Comparison of ENCODE assay signal across 14 cellular contexts in genomic region chr4:115042496-115042895, GRCh38.
DNase-seq lines count a peak whose midpoint lies in the region; ATAC-seq, FAIRE-seq and TF ChIP-seq lines count a peak whose summit lies in the region.
"Had no signal": no experiment of that assay in that cellular context is flagged by ENCODE, and none has a peak within 500 bp of the region (broad histone marks: within the 10 kb centered on the region; RNA-seq: fewer than 3 reads in every experiment).

No MANE protein-coding gene starts in this region.

- H3F3A ChIP-seq in GM23338 (replicated peaks; ENCODE audit: low read depth) (no peaks in the 10 kb centered on the region), PC-3 (ENCODE audit: low read length, unreplicated experiment) (no peaks in the 10 kb centered on the region)

- H4K20me1 ChIP-seq in GM23338 (replicated peaks; ENCODE audit: insufficient read depth) = no peaks in the 10 kb centered on the region
- no peaks in the 10 kb centered on the region for H4K20me1 ChIP-seq in PC-3 (ENCODE audit: low read length)

- H3K4me3 ChIP-seq in GM23338 (no peak overlapping the region), PC-3 (ENCODE audit: low read length) (no peak overlapping the region), tibial nerve (no peak overlapping the region)
- H3K4me3 ChIP-seq: lower lobe of right lung had no signal

- H3K4me2 ChIP-seq in GM23338 (no peak overlapping the region), PC-3 (ENCODE audit: low read length) (no peak overlapping the region)

- H3K9me2 ChIP-seq in GM23338 (ENCODE audit: insufficient read depth) (no peaks in the 10 kb centered on the region), PC-3 (replicated peaks; ENCODE audit: low read length) (no peaks in the 10 kb centered on the region)

- H3K27ac ChIP-seq in GM23338 (ENCODE audit: low read depth) (no peak overlapping the region), PC-3 (ENCODE audit: low read length) (no peak overlapping the region), tibial nerve (no peak overlapping the region)
- H3K27ac ChIP-seq: lower lobe of right lung had no signal

- H3K9ac ChIP-seq in PC-3 (ENCODE audit: low read length) = no peak overlapping the region

- CTCF ChIA-PET in PC-3 (lab: Charles Lee) = no interaction called here

- TF ChIP-seq POLR2A in tibial nerve (IDR thresholded peaks at IDR 0.05) = no peak

- H3K4me1 ChIP-seq in GM23338 (ENCODE audit: insufficient read depth) (no peaks in the 10 kb centered on the region), PC-3 (ENCODE audit: insufficient read depth, low read length) (no peaks in the 10 kb centered on the region), tibial nerve (no peaks in the 10 kb centered on the region)
- H3K4me1 ChIP-seq: lower lobe of right lung had no signal

- no peak overlapping the region for H2AFZ ChIP-seq in GM23338
- H2AFZ ChIP-seq in PC-3 (ENCODE audit: low read length) = no peak overlapping the region

- H3K79me2 ChIP-seq in GM23338 (replicated peaks; ENCODE audit: insufficient read depth) (no peaks in the 10 kb centered on the region), PC-3 (ENCODE audit: low read length) (no peaks in the 10 kb centered on the region)

- peak; percentile 88 for ATAC-seq in GM23338
- no peak for ATAC-seq in PC-3
- no peak for ATAC-seq in GM18867 (IDR thresholded peaks at IDR 0.05; ENCODE audit: unreplicated experiment)
- ATAC-seq: lower lobe of right lung had no signal

- H3K36me3 Mint-ChIP-seq in GM23338 (ENCODE audit: low read depth) (no peaks in the 10 kb centered on the region), glutamatergic neuron (ENCODE audit: unreplicated experiment) (no peaks in the 10 kb centered on the region)
- H3K36me3 Mint-ChIP-seq: CD4-positive, alpha-beta memory T cell had no signal

- H3K36me3 ChIP-seq in GM23338 (ENCODE audit: insufficient read depth) = no peaks in the 10 kb centered on the region
- no peaks in the 10 kb centered on the region for H3K36me3 ChIP-seq in PC-3 (ENCODE audit: low read depth, low read length)
- H3K36me3 ChIP-seq in tibial nerve = no peaks in the 10 kb centered on the region
- H3K36me3 ChIP-seq: lower lobe of right lung had no signal

- no peak overlapping the region for H3K4me3 Mint-ChIP-seq in GM23338
- no peak overlapping the region for H3K4me3 Mint-ChIP-seq in glutamatergic neuron (ENCODE audit: unreplicated experiment)
- H3K4me3 Mint-ChIP-seq: CD4-positive, alpha-beta memory T cell had no signal

- no TSS peak for BruUV-seq in PC-3 (replicated peaks; lab: Mats Ljungman, UMichigan)

- H3K27ac Mint-ChIP-seq in GM23338 (no peak overlapping the region), glutamatergic neuron (ENCODE audit: unreplicated experiment) (no peak overlapping the region)
- H3K27ac Mint-ChIP-seq: CD4-positive, alpha-beta memory T cell had no signal

- no peaks in the 10 kb centered on the region for H3K9me3 ChIP-seq in PC-3 (ENCODE audit: low read length)
- H3K9me3 ChIP-seq in tibial nerve = no peaks in the 10 kb centered on the region
- H3K9me3 ChIP-seq: lower lobe of right lung had no signal

- TF ChIP-seq EP300 in tibial nerve (IDR thresholded peaks at IDR 0.05) = no peak

- DNase-seq in GM23338 (ENCODE audit: low spot score) = peak; percentile 67
- DNase-seq in PC-3 = peak; percentile 11
- DNase-seq in glutamatergic neuron = no peak
- DNase-seq in tibial nerve (ENCODE audit: low spot score in 2 of 2) = no peak
- DNase-seq in activated CD4-positive, alpha-beta T cell treated with anti-CD3 and anti-CD28 coated beads, Interleukin-2, amount 50 U/mL, for 4 hours = no peak
- no peak for DNase-seq in stimulated activated CD4-positive, alpha-beta T cell treated with anti-CD3 and anti-CD28 coated beads, Interleukin-2, amount 100 ng/mL, for 48 hours
- DNase-seq: activated CD4-positive, alpha-beta T cell treated with anti-CD3 and anti-CD28 coated beads for 1 hour; CD4-positive, alpha-beta memory T cell; lower lobe of right lung; NCI-H2081 treated with DMSO at 0.1 percent for 48 hours; RPMI8226; stimulated activated CD4-positive, alpha-beta T cell treated with anti-CD3 and anti-CD28 coated beads, Interleukin-4, amount 100 ng/mL, for 1 hour had no signal

- POLR2A ChIA-PET in PC-3 (lab: Charles Lee; ENCODE audit: unreplicated experiment) = no interaction called here

- 55 to 62% methylated on average over 3 of the region's 3 CpGs for WGBS in tibial nerve, 2 donors

- H3K4me1 Mint-ChIP-seq in GM23338 (no peaks in the 10 kb centered on the region), glutamatergic neuron (ENCODE audit: low read depth, unreplicated experiment) (no peaks in the 10 kb centered on the region)
- H3K4me1 Mint-ChIP-seq: CD4-positive, alpha-beta memory T cell had no signal

- FAIRE-seq in G401.6 (lab: Jason Lieb, UNC) = peak; percentile 36

- H3K9me3 Mint-ChIP-seq in GM23338 (no peaks in the 10 kb centered on the region), glutamatergic neuron (ENCODE audit: unreplicated experiment) (no peaks in the 10 kb centered on the region)

- intact Hi-C loops in PC-3 (cut with micrococcal nuclease) = no loop called here

- no peaks in the 10 kb centered on the region for H3K27me3 Mint-ChIP-seq in GM23338 (ENCODE audit: insufficient read depth, low read depth, poor library complexity)
- H3K27me3 Mint-ChIP-seq in glutamatergic neuron (ENCODE audit: unreplicated experiment) = no peaks in the 10 kb centered on the region

- TF ChIP-seq CTCF in GM23338 (conservative IDR thresholded peaks at IDR 0.05; ENCODE audit: low read depth in 2 of 2) (peak; percentile 51 to 63), PC-3 (conservative IDR thresholded peaks at IDR 0.05; ENCODE audit: low read depth, low read length) (peak; percentile 17; the same call in 1 of the 2 replicates), glutamatergic neuron (IDR thresholded peaks at IDR 0.05; ENCODE audit: partially characterized antibody, unreplicated experiment) (peak; percentile 78), tibial nerve (IDR thresholded peaks at IDR 0.05) (no peak)

- H3K27me3 ChIP-seq in GM23338 (ENCODE audit: insufficient read depth) (no peaks in the 10 kb centered on the region), PC-3 (ENCODE audit: low read length) (no peaks in the 10 kb centered on the region), tibial nerve (no peaks in the 10 kb centered on the region)

TF ChIP-seq in GM23338, 12 proteins besides CTCF, POLR2A, EP300 and RAD21 (continues in another document):
- no peak for TF ChIP-seq ETS1 (IDR thresholded peaks at IDR 0.05)

Comparison
In these comparisons a context has a peak if more than half of its experiments do, and no peak if none do; other contexts are left out.
1. DNase-seq: peak in GM23338 (single experiment) and PC-3 (single experiment); none in glutamatergic neuron (single experiment), tibial nerve (0 of 2), activated CD4-positive, alpha-beta T cell treated with anti-CD3 and anti-CD28 coated beads, Interleukin-2, amount 50 U/mL, for 4 hours (0 of 2) and stimulated activated CD4-positive, alpha-beta T cell treated with anti-CD3 and anti-CD28 coated beads, Interleukin-2, amount 100 ng/mL, for 48 hours (0 of 2).
2. CTCF ChIP-seq: peak in GM23338 (2 of 2), PC-3 (single experiment) and glutamatergic neuron (single experiment); none in tibial nerve (0 of 5).